10 cellular contexts compared by ENCODE assay signal in genomic region chr20:437787-438486, GRCh38. TPM values are rescaled to one million over a fixed set of nuclear protein-coding genes. Genes with fewer than 3 reads are reported as not detected.
DNase-seq lines count a peak whose midpoint lies in the region; ATAC-seq and TF ChIP-seq lines count a peak whose summit lies in the region.
"Had no signal": no experiment of that assay in that cellular context is flagged by ENCODE, and none has a peak within 500 bp of the region (broad histone marks: within the 10 kb centered on the region; RNA-seq: fewer than 3 reads in every experiment).

No MANE protein-coding gene starts in this region.

- ATAC-seq in DND-41 (ENCODE audit: insufficient read depth, low read depth) (peak; percentile 74), psoas muscle (peak in 2 of 4 donors; percentile 11 to 20), GM21447 (IDR thresholded peaks at IDR 0.05; ENCODE audit: unreplicated experiment) (no peak)

- H3K9ac ChIP-seq in DND-41 (ENCODE audit: low read depth, low read length) = peak overlapping the region; percentile 35
- H3K9ac ChIP-seq in SK-N-SH = no peak overlapping the region
- H3K9ac ChIP-seq: GM23248 had no signal

- POLR2A ChIA-PET in SK-N-SH (lab: Yijun Ruan, JAX) = no interaction called here

- TF ChIP-seq EP300 in SK-N-SH (IDR thresholded peaks at IDR 0.05; ENCODE audit: borderline replicate concordance in 1 of 2, low read depth in 1 of 2, low read length in 1 of 2) = no peak

- H3K79me2 ChIP-seq in DND-41 (ENCODE audit: insufficient read depth, low read length) (no peaks in the 10 kb centered on the region), SK-N-SH (ENCODE audit: insufficient read depth) (0 out of 2 replicates have a peak, but pooled peaks cover 4% of the 10 kb centered on the region)

- CTCF ChIA-PET in SK-N-SH (lab: Yijun Ruan, JAX) = interaction anchor here (1.0 to 1.8 kb wide), 5 partner anchors 13 to 301 kb away, joined by 3 to 6 read pairs (median 4); no protein-coding TSS in a partner anchor

- H3K4me3 ChIP-seq in DND-41 (ENCODE audit: low read depth in 1 of 2, low read length in 2 of 2) (peak overlapping the region in 1 of 2 experiments; percentile 35; a peak in 1 of 4 replicates), psoas muscle (no peak overlapping the region), SK-N-SH (ENCODE audit: low read depth in 2 of 2, low read length in 1 of 2) (no peak overlapping the region)
- H3K4me3 ChIP-seq: GM23248 had no signal

- H2AFZ ChIP-seq in DND-41 (ENCODE audit: low read depth, low read length) (no peak overlapping the region), SK-N-SH (ENCODE audit: low read depth) (no peak overlapping the region)
- H2AFZ ChIP-seq: GM23248 had no signal

- peaks cover 67% of the 10 kb centered on the region for H3K4me1 Mint-ChIP-seq in activated naive CD8-positive, alpha-beta T cell treated with anti-CD3 and anti-CD28 coated beads for 36 hours

- peaks cover 76% of the 10 kb centered on the region for H3K36me3 ChIP-seq in DND-41 (ENCODE audit: insufficient read depth, low read length)
- peaks cover 16 to 82% of the 10 kb centered on the region in 2 donors for H3K36me3 ChIP-seq in psoas muscle (ENCODE audit: insufficient read depth in 1 of 2, low read depth in 1 of 2)
- peaks cover 47 to 73% of the 10 kb centered on the region in 2 experiments for H3K36me3 ChIP-seq in SK-N-SH (replicated peaks in 1 of 2; ENCODE audit: control insufficient read depth in 1 of 2, insufficient read depth in 2 of 2, low read length in 1 of 2)

- TF ChIP-seq CTCF in DND-41 (IDR thresholded peaks at IDR 0.05; ENCODE audit: borderline replicate concordance, extremely low read depth, low read length, poor library complexity, severe bottlenecking) (no peak), psoas muscle (IDR thresholded peaks at IDR 0.05) (no peak), SK-N-SH (IDR thresholded peaks at IDR 0.05) (no peak)

- no peaks in the 10 kb centered on the region for H3K9me3 Mint-ChIP-seq in activated naive CD8-positive, alpha-beta T cell treated with anti-CD3 and anti-CD28 coated beads for 36 hours

- peaks cover 35% of the 10 kb centered on the region for H4K20me1 ChIP-seq in DND-41 (ENCODE audit: insufficient read depth, low read length)
- H4K20me1 ChIP-seq in SK-N-SH (ENCODE audit: insufficient read depth) = no peaks in the 10 kb centered on the region

- H3K27ac Mint-ChIP-seq in activated naive CD8-positive, alpha-beta T cell treated with anti-CD3 and anti-CD28 coated beads for 36 hours = peak overlapping the region; percentile 89

- H3K4me3 Mint-ChIP-seq in activated naive CD8-positive, alpha-beta T cell treated with anti-CD3 and anti-CD28 coated beads for 36 hours = peak overlapping the region; percentile 25

- peaks cover 4% of the 10 kb centered on the region for H3K27me3 Mint-ChIP-seq in activated naive CD8-positive, alpha-beta T cell treated with anti-CD3 and anti-CD28 coated beads for 36 hours

- no peaks in the 10 kb centered on the region for H3K9me3 ChIP-seq in DND-41 (ENCODE audit: insufficient read depth, low read length, severe bottlenecking)
- H3K9me3 ChIP-seq in psoas muscle = no peaks in the 10 kb centered on the region
- no peaks in the 10 kb centered on the region for H3K9me3 ChIP-seq in SK-N-SH

- H3K36me3 Mint-ChIP-seq in activated naive CD8-positive, alpha-beta T cell treated with anti-CD3 and anti-CD28 coated beads for 36 hours = peaks cover 76% of the 10 kb centered on the region

- H3K9me2 ChIP-seq in SK-N-SH = no peaks in the 10 kb centered on the region

- H3K27ac ChIP-seq in DND-41 (ENCODE audit: low read length) (peak overlapping the region; percentile 78), psoas muscle (peak overlapping the region; percentile 44), SK-N-SH (ENCODE audit: low read depth in 2 of 2, low read length in 1 of 2) (no peak overlapping the region)
- H3K27ac ChIP-seq: GM23248 had no signal

- TF ChIP-seq RAD21 in SK-N-SH (IDR thresholded peaks at IDR 0.05; ENCODE audit: low read length) = no peak

- DNase-seq in DND-41 = peak; percentile 85
- peak; percentile 39 to 51 for DNase-seq in Kasumi-1 (lab: John Stamatoyannopoulos, UW)
- DNase-seq in activated naive CD8-positive, alpha-beta T cell treated with anti-CD3 and anti-CD28 coated beads for 36 hours = no peak
- DNase-seq in psoas muscle = no peak
- DNase-seq in cerebellar cortex (ENCODE audit: low spot score) = no peak
- DNase-seq in SK-N-SH = no peak
- DNase-seq: GM23248, NCI-H1092, SIG-M5 had no signal

- WGBS in psoas muscle, 3 donors = 33 to 56% (median 36%) methylated on average over 6 of the region's 6 CpGs
- WGBS in SK-N-SH (ENCODE audit: low lambda C conversion rate) = 89% methylated on average over 6 of the region's 6 CpGs

- H3K27me3 ChIP-seq in DND-41 (ENCODE audit: insufficient read depth, low read length, poor library complexity) = no peaks in the 10 kb centered on the region
- no peaks in the 10 kb centered on the region for H3K27me3 ChIP-seq in psoas muscle (ENCODE audit: insufficient read depth in 3 of 3, low read length in 2 of 3)
- H3K27me3 ChIP-seq in SK-N-SH (ENCODE audit: insufficient read depth) = no peaks in the 10 kb centered on the region

- peaks cover 8% of the 10 kb centered on the region for H3F3A ChIP-seq in SK-N-SH (replicated peaks; ENCODE audit: insufficient read depth)

- intact Hi-C loops in psoas muscle (cut with DNase I) = loop anchor here in 1 of 2 donors (5.0 kb wide), 1 partner anchor 66 kb away; no protein-coding TSS in a partner anchor

- peak overlapping the region; percentile 53 for H3K4me2 ChIP-seq in DND-41 (ENCODE audit: insufficient read depth, low read length)
- no peak overlapping the region for H3K4me2 ChIP-seq in SK-N-SH

- H3K4me1 ChIP-seq in DND-41 (ENCODE audit: insufficient read depth, low read length) = peaks cover 51% of the 10 kb centered on the region
- peaks cover 30% of the 10 kb centered on the region for H3K4me1 ChIP-seq in psoas muscle
- H3K4me1 ChIP-seq in SK-N-SH (ENCODE audit: control insufficient read depth in 1 of 2, insufficient read depth in 2 of 2, low read depth in 1 of 2, low read length in 1 of 2) = no peaks in the 10 kb centered on the region; a peak in 1 of 4 replicates

TF ChIP-seq in SK-N-SH, 30 proteins besides CTCF, POLR2A, EP300 and RAD21:
- TF ChIP-seq FOSL2 (IDR thresholded peaks at IDR 0.05; ENCODE audit: borderline replicate concordance, low read depth) (no peak), GATA2 (CRISPR knock-in tag; IDR thresholded peaks at IDR 0.05) (no peak), CHD2 (IDR thresholded peaks at IDR 0.05; ENCODE audit: low read length, partially characterized antibody) (no peak), FOXM1 (IDR thresholded peaks at IDR 0.05; ENCODE audit: low read depth) (no peak), RCOR1 (IDR thresholded peaks at IDR 0.05; ENCODE audit: low read length) (no peak), TEAD4 (IDR thresholded peaks at IDR 0.05; ENCODE audit: borderline replicate concordance, insufficient read depth) (no peak)
TF ChIP-seq in SK-N-SH: peak in this region for 0.

RNA-seq across cellular contexts. Expression of gene TBC1D20, which starts 24.4 kb away (rescaled TPM):
- 10 to 100 TPM; 18.4 to 18.6 TPM for total RNA-seq in activated naive CD8-positive, alpha-beta T cell treated with anti-CD3 and anti-CD28 coated beads for 36 hours
- total RNA-seq in psoas muscle = 10 to 100 TPM; 23.9 to 31.4 (median 29.3) TPM
- 10 to 100 TPM; 16.6 to 29.2 (median 21.1) TPM for polyA plus RNA-seq in psoas muscle
- polyA plus RNA-seq in SK-N-SH (2012; rRNA removed) = 27.7 and 37.7 TPM in 2 replicates
- 23.1 and 27.8 TPM in 2 replicates for polyA plus RNA-seq in SK-N-SH (2012; cell fraction: cytosol; rRNA removed)
- polyA plus RNA-seq in SK-N-SH (2012; cell fraction: nucleus; rRNA removed) = 42.6 and 45.1 TPM in 2 replicates

RNA-seq across cellular contexts. Expression of gene RBCK1, which starts 29.8 kb away (rescaled TPM):
- 100 to 1,000 TPM; 113 to 115 TPM for total RNA-seq in activated naive CD8-positive, alpha-beta T cell treated with anti-CD3 and anti-CD28 coated beads for 36 hours
- total RNA-seq in psoas muscle = 10 to 100 TPM; 34.1 to 50.5 (median 40.7) TPM
- polyA plus RNA-seq in psoas muscle = 10 to 100 TPM; 35.8 to 52.5 (median 46.0) TPM
- polyA plus RNA-seq in SK-N-SH (2012; rRNA removed) = 94.3 and 105 TPM in 2 replicates
- 55.2 and 70.2 TPM in 2 replicates for polyA plus RNA-seq in SK-N-SH (2012; cell fraction: cytosol; rRNA removed)
- 264 and 271 TPM in 2 replicates for polyA plus RNA-seq in SK-N-SH (2012; cell fraction: nucleus; rRNA removed)

RNA-seq across cellular contexts. Expression of gene TRIB3, which starts 57.4 kb away (rescaled TPM):
- total RNA-seq in activated naive CD8-positive, alpha-beta T cell treated with anti-CD3 and anti-CD28 coated beads for 36 hours = 10 to 100 TPM; 57.8 to 58.0 TPM
- total RNA-seq in psoas muscle = 1 to 10 TPM in 3 of 4 donors, under 1 TPM in 1; 0.78 to 7.7 (median 2.5) TPM
- polyA plus RNA-seq in psoas muscle = 10 to 100 TPM in 1 of 3 donors, 1 to 10 TPM in 1, under 1 TPM in 1; 0.74 to 16.3 (median 2.1) TPM
- polyA plus RNA-seq in SK-N-SH (2012; rRNA removed) = 13.2 and 16.6 TPM in 2 replicates
- polyA plus RNA-seq in SK-N-SH (2012; cell fraction: cytosol; rRNA removed) = 7.2 and 12.0 TPM in 2 replicates
- 14.4 and 14.8 TPM in 2 replicates for polyA plus RNA-seq in SK-N-SH (2012; cell fraction: nucleus; rRNA removed)

Comparison
In these comparisons a context has a peak if more than half of its experiments do, and no peak if none do; other contexts are left out.
1. DNase-seq: peak in DND-41 (single experiment) and Kasumi-1 (2 of 2); none in activated naive CD8-positive, alpha-beta T cell treated with anti-CD3 and anti-CD28 coated beads for 36 hours (single experiment), psoas muscle (0 of 2), cerebellar cortex (single experiment) and SK-N-SH (single experiment).
2. H3K27ac ChIP-seq: peak in DND-41 (single experiment) and psoas muscle (single experiment); none in SK-N-SH (0 of 2).
3. RNA of gene TRIB3, which starts 57.4 kb away (total RNA-seq): 57.8 to 58.0 TPM in activated naive CD8-positive, alpha-beta T cell treated with anti-CD3 and anti-CD28 coated beads for 36 hours; 0.78 to 7.7 TPM in psoas muscle; every median in the first group is over 4 times any median in the second.